8 cellular contexts compared by ENCODE assay signal in the genomic region with DNA sequence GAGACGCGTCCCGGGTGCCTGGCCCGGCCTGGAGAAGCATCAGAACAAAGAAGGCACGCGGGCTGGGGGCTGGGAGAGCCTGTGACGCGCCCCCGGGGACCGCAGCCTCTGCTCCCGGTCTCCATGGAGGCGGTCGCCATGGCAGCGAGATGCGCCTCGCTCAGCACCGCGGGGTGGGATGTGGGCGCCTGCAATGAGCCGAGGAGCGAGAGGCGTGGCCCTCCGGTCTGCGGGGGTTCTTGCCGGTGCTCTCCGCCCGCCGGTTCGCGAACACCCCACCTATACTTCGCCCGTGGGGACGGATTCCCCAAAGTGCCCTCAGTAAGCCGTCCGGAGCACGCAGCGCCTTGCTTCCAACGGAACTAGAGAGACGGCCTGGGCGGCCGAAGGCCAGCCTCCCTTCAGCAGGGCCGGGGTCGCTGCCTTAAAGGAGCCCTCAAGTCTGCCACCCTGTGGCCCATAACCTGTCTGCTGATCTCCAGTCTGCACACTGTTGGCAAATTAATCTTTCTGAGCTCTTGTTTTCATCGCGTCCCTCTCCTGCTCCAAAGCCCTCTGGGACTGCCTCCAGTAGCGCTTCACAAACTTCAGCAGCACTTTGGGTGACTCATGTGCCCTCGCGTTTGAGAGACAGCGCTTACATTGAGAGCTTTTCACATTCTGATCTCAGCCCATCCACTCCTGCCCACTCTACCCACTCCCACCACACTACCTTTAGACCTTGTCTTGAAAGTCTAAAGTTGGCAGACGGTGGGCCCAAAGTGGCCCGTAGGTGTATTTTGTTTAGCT. TPM values are rescaled to one million over a fixed set of nuclear protein-coding genes. Genes with fewer than 3 reads are reported as not detected.
DNase-seq lines count a peak whose midpoint lies in the region; ATAC-seq, FAIRE-seq and TF ChIP-seq lines count a peak whose summit lies in the region.

No MANE protein-coding gene starts in this region.

- no peaks in the 10 kb centered on the region for H3K9me3 ChIP-seq in HCT116 (ENCODE audit: control insufficient read depth in 1 of 2, insufficient read depth in 1 of 2, low read depth in 1 of 2, low read length in 2 of 2)
- no peaks in the 10 kb centered on the region for H3K9me3 ChIP-seq in adrenal gland (replicated peaks in 1 of 3)
- no peaks in the 10 kb centered on the region for H3K9me3 ChIP-seq in right atrium auricular region
- H3K9me3 ChIP-seq in uterus: no peaks in the 10 kb centered on the region

- H2AFZ ChIP-seq in HCT116 (ENCODE audit: low read depth, low read length, poor library complexity, severe bottlenecking): peak overlapping the region; percentile 38

- TF ChIP-seq RAD21 in HCT116 (IDR thresholded peaks at IDR 0.05; ENCODE audit: low read depth): no peak; the same call in 1 of the 2 replicates

- peak overlapping the region; percentile 90 for H3K4me2 ChIP-seq in HCT116 (ENCODE audit: low read length)

- H3K27ac Mint-ChIP-seq in T-cell: peak overlapping the region; percentile 94 to 95

- H3K27ac ChIP-seq in HCT116 (ENCODE audit: low read depth, low read length): peak overlapping the region; percentile 83
- H3K27ac ChIP-seq in adrenal gland: peak overlapping the region; percentile 85 to 94 (median 86)
- peak overlapping the region; percentile 85 to 87 for H3K27ac ChIP-seq in right atrium auricular region
- H3K27ac ChIP-seq in rectal smooth muscle tissue (ENCODE audit: low read depth, low read length): peak overlapping the region; percentile 96
- H3K27ac ChIP-seq in uterus: peak overlapping the region; percentile 86 to 92

- TSS peak; percentile 85 for BruUV-seq in HCT116 (replicated peaks; lab: Mats Ljungman, UMichigan)

- FAIRE-seq in G401.6 (lab: Jason Lieb, UNC): peak; percentile 34

- H3K9me2 ChIP-seq in HCT116 (ENCODE audit: insufficient read depth): no peaks in the 10 kb centered on the region

- no peaks in the 10 kb centered on the region for H4K20me1 ChIP-seq in HCT116 (ENCODE audit: insufficient read depth)

- POLR2A ChIA-PET in HCT116 (lab: Charles Lee) (interaction anchor here (1.3 kb wide), 1 partner anchor 13 kb away, joined by 7 read pairs; the partner anchor contains the start of gene SPEF1), T-cell (lab: Charles Lee) (interaction anchor here in 1 of 2 donors (1.0 kb wide), 1 partner anchor 13 kb away, joined by 3 read pairs; no protein-coding TSS in a partner anchor)

- H3K4me1 Mint-ChIP-seq in T-cell: peaks cover 19 to 29% (median 26%) of the 10 kb centered on the region in 3 donors

- H3K4me3 Mint-ChIP-seq in T-cell: peak overlapping the region; percentile 82 to 88 (median 84)

- intact Hi-C loops in HCT116 (cut with micrococcal nuclease): loop anchor here (2.0 to 5.0 kb wide), 2 partner anchors 52 to 206 kb away; no protein-coding TSS in a partner anchor
- intact Hi-C loops in adrenal gland (cut with DNase I): no loop called here
- intact Hi-C loops in uterus (cut with DNase I; ENCODE audit: low total_unique reads): loop anchor here (5.0 kb wide), 1 partner anchor 86 kb away; the partner anchor contains the start of gene ADAM33

- H3K36me3 ChIP-seq in HCT116 (ENCODE audit: control insufficient read depth in 1 of 2, insufficient read depth in 2 of 2, low read length in 2 of 2) (peaks cover 0 to 6% of the 10 kb centered on the region in 2 experiments; a peak in 1 of 4 replicates), adrenal gland (replicated peaks in 1 of 2) (no peaks in the 10 kb centered on the region), right atrium auricular region (no peaks in the 10 kb centered on the region), rectal smooth muscle tissue (ENCODE audit: control insufficient read depth, insufficient read depth, low read length) (no peaks in the 10 kb centered on the region), uterus (no peaks in the 10 kb centered on the region)

- RAD21 ChIA-PET in HCT116 (lab: Charles Lee; ENCODE audit: low non-redundant PET in 1 of 2, low total read pairs in 2 of 2, uncharacterized antibody in 2 of 2, unreplicated experiment in 2 of 2): no interaction called here

- 1 to 10% (median 3%) methylated on average over 8 to 51 of the region's 51 CpGs for WGBS in adrenal gland, 4 donors

- ATAC-seq in HCT116 (peak; percentile 52), T-cell (replicated peaks in 1 of 4) (peak; percentile 64 to 76 (median 64))

- DNase-seq in HCT116 (ENCODE audit: low read depth, low spot score) (peak; percentile 52), NCI-H1092 (lab: John Stamatoyannopoulos, UW) (peak; percentile 46), T-cell (peak; percentile 52 to 92 (median 85)), adrenal gland (peak; percentile 80 to 88 (median 83)), right atrium auricular region (ENCODE audit: low spot score) (peak; percentile 68), uterus (peak; percentile 71 to 74)

- peak overlapping the region; percentile 81 to 84 for H3K4me3 ChIP-seq in HCT116 (replicated peaks in 1 of 2; ENCODE audit: low read depth in 1 of 2, low read length in 2 of 2)
- peak overlapping the region; percentile 21 to 89 (median 70) for H3K4me3 ChIP-seq in adrenal gland
- peak overlapping the region; percentile 57 to 68 for H3K4me3 ChIP-seq in right atrium auricular region
- H3K4me3 ChIP-seq in rectal smooth muscle tissue (ENCODE audit: low read length): peak overlapping the region; percentile 82
- H3K4me3 ChIP-seq in uterus: peak overlapping the region; percentile 59 to 82

- peaks cover 37% of the 10 kb centered on the region for H3K79me2 ChIP-seq in HCT116 (ENCODE audit: insufficient read depth, low read length)

- H3K27me3 Mint-ChIP-seq in T-cell: no peaks in the 10 kb centered on the region

- H3K9ac ChIP-seq in HCT116 (ENCODE audit: low read length) (peak overlapping the region; percentile 86), rectal smooth muscle tissue (ENCODE audit: low read length) (peak overlapping the region; percentile 85)

- H3K27me3 ChIP-seq in HCT116 (ENCODE audit: insufficient read depth, low read length) (no peaks in the 10 kb centered on the region), adrenal gland (no peaks in the 10 kb centered on the region), right atrium auricular region (no peaks in the 10 kb centered on the region), rectal smooth muscle tissue (ENCODE audit: control insufficient read depth, insufficient read depth, low read length) (no peaks in the 10 kb centered on the region), uterus (no peaks in the 10 kb centered on the region)

- TF ChIP-seq POLR2A in HCT116 (IDR thresholded peaks at IDR 0.05; ENCODE audit: borderline replicate concordance, extremely low read depth, insufficient read depth, insufficient read length) (no peak), adrenal gland (IDR thresholded peaks at IDR 0.05) (peak in 1 of 2 donors; percentile 64), uterus (IDR thresholded peaks at IDR 0.05) (peak in 1 of 2 donors; percentile 5)

- no peaks in the 10 kb centered on the region for H3K36me3 Mint-ChIP-seq in T-cell

- CTCF ChIA-PET in HCT116 (lab: Charles Lee) (interaction anchor here (0.6 to 2.6 kb wide), 15 partner anchors 11 to 304 kb away, joined by 3 to 23 read pairs (median 6); partner anchors contain the start of genes AP5S1, CENPB and SPEF1), T-cell (lab: Charles Lee) (interaction anchor here (0.5 to 2.8 kb wide), 15 partner anchors 10 to 317 kb away, joined by 3 to 13 read pairs (median 4); partner anchors contain the start of genes CDC25B (in 1 of the 2), CENPB (in 1 of the 2) and SPEF1 (in 1 of the 2))

- no peaks in the 10 kb centered on the region for H3K9me3 Mint-ChIP-seq in T-cell

- TF ChIP-seq CTCF in HCT116 (IDR thresholded peaks at IDR 0.05 in 2 of 3, conservative IDR thresholded peaks at IDR 0.05 in 1 of 3; ENCODE audit: borderline replicate concordance in 1 of 3, insufficient read depth in 1 of 3, low read depth in 2 of 3, low read length in 2 of 3) (peak; percentile 35 to 54 (median 45); a peak in 5 of 6 replicates), adrenal gland (IDR thresholded peaks at IDR 0.05) (peak; percentile 11 to 50 (median 46)), right atrium auricular region (IDR thresholded peaks at IDR 0.05) (peak; percentile 14 to 65), uterus (IDR thresholded peaks at IDR 0.05) (peak; percentile 34 to 67 (median 54))

- H3K4me1 ChIP-seq in HCT116 (ENCODE audit: control insufficient read depth in 1 of 2, insufficient read depth in 2 of 2, low read length in 2 of 2) (peaks cover 12 to 36% of the 10 kb centered on the region in 2 experiments), adrenal gland (replicated peaks in 1 of 2) (peaks cover 15 to 31% of the 10 kb centered on the region in 2 donors), right atrium auricular region (peaks cover 0 to 40% of the 10 kb centered on the region in 2 donors), rectal smooth muscle tissue (ENCODE audit: control insufficient read depth, insufficient read depth, low read length) (peaks cover 6% of the 10 kb centered on the region), uterus (peaks cover 0 to 11% of the 10 kb centered on the region in 2 donors)

RNA-seq across cellular contexts. Expression of gene ADISSP, which starts 1.0 kb away (rescaled TPM):
- total RNA-seq in HCT116 (2021; ENCODE audit: unreplicated experiment) (99.4 TPM), T-cell (10 to 100 TPM; 16.2 to 28.7 (median 22.6) TPM), adrenal gland (10 to 100 TPM; 17.6 to 31.5 (median 23.9) TPM), right atrium auricular region (10 to 100 TPM; 10.8 to 11.2 TPM), uterus (10 to 100 TPM in 3 of 4 donors, 1 to 10 TPM in 1; 4.1 to 45.9 (median 34.8) TPM)
- polyA plus RNA-seq in HCT116 (2012): 71.0 and 92.8 TPM in 2 replicates
- 10 to 100 TPM in 2 of 3 donors, 1 to 10 TPM in 1; 4.4 to 42.1 (median 24.4) TPM for polyA plus RNA-seq in adrenal gland

RNA-seq across cellular contexts. Expression of gene SPEF1, which starts 12.7 kb away (rescaled TPM):
- total RNA-seq in HCT116 (2021; ENCODE audit: unreplicated experiment) (0.93 TPM), T-cell (under 1 TPM in 1 of 5 donors, not detected in 4; 0.16 TPM), adrenal gland (1 to 10 TPM in 1 of 8 donors, under 1 TPM in 6, not detected in 1; 0.14 to 1.4 (median 0.26) TPM), right atrium auricular region (under 1 TPM in 1 of 2 donors, not detected in 1; 0.31 TPM), uterus (1 to 10 TPM in 1 of 4 donors, under 1 TPM in 2, not detected in 1; 0.26 to 1.3 (median 0.37) TPM)
- polyA plus RNA-seq in HCT116 (2012): 0.74 and 0.83 TPM in 2 replicates
- polyA plus RNA-seq in adrenal gland: under 1 TPM in 2 of 3 donors, not detected in 1; 0.40 to 0.81 TPM

RNA-seq across cellular contexts. Expression of gene CENPB, which starts 18.0 kb away (rescaled TPM):
- total RNA-seq in HCT116 (2021; ENCODE audit: unreplicated experiment): 67.2 TPM
- polyA plus RNA-seq in HCT116 (2012): 40.7 and 42.0 TPM in 2 replicates
- total RNA-seq in T-cell: 10 to 100 TPM; 37.0 to 79.0 (median 60.8) TPM
- 100 to 1,000 TPM in 4 of 8 donors, 10 to 100 TPM in 4; 54.4 to 112 (median 102) TPM for total RNA-seq in adrenal gland
- polyA plus RNA-seq in adrenal gland: 10 to 100 TPM; 25.8 to 54.8 (median 41.8) TPM
- total RNA-seq in right atrium auricular region: 10 to 100 TPM; 49.1 to 77.1 TPM
- 100 to 1,000 TPM in 2 of 4 donors, 10 to 100 TPM in 2; 18.2 to 127 (median 85.2) TPM for total RNA-seq in uterus

RNA-seq across cellular contexts. Expression of gene CDC25B, which starts 27.6 kb away (rescaled TPM):
- total RNA-seq in HCT116 (2021; ENCODE audit: unreplicated experiment): 223 TPM
- polyA plus RNA-seq in HCT116 (2012): 175 and 226 TPM in 2 replicates
- total RNA-seq in T-cell: 100 to 1,000 TPM; 216 to 409 (median 401) TPM
- 10 to 100 TPM in 7 of 8 donors, 1 to 10 TPM in 1; 9.9 to 24.4 (median 14.7) TPM for total RNA-seq in adrenal gland
- polyA plus RNA-seq in adrenal gland: 10 to 100 TPM in 2 of 3 donors, 1 to 10 TPM in 1; 5.5 to 61.7 (median 35.8) TPM
- total RNA-seq in right atrium auricular region: 10 to 100 TPM; 10.4 to 11.4 TPM
- 10 to 100 TPM; 13.2 to 72.8 (median 25.5) TPM for total RNA-seq in uterus

RNA-seq across cellular contexts. Expression of gene HSPA12B, which starts 36.1 kb away (rescaled TPM):
- total RNA-seq in HCT116 (2021; ENCODE audit: unreplicated experiment) (not detected), T-cell (under 1 TPM in 2 of 5 donors, not detected in 3; 0.10 to 0.12 TPM), adrenal gland (1 to 10 TPM; 3.4 to 9.3 (median 5.5) TPM), right atrium auricular region (10 to 100 TPM; 11.2 to 13.4 TPM), uterus (10 to 100 TPM in 3 of 4 donors, 1 to 10 TPM in 1; 4.7 to 46.2 (median 27.6) TPM)
- polyA plus RNA-seq in HCT116 (2012): 0.36 and 0.44 TPM in 2 replicates
- polyA plus RNA-seq in adrenal gland: 10 to 100 TPM in 1 of 3 donors, 1 to 10 TPM in 2; 1.5 to 10.9 (median 9.1) TPM

Comparison
In these comparisons a context has a peak if more than half of its experiments do, and no peak if none do; other contexts are left out.
1. Peak in every context shown above with its lines: DNase-seq, ATAC-seq, H3K4me3 ChIP-seq and H3K27ac ChIP-seq.
2. intact Hi-C loops: an anchor here in HCT116 (2.0 to 5.0 kb wide) and uterus (5.0 kb wide); none called in adrenal gland.